ENCODE assay signal across 20 cellular contexts in genomic region chr15:70055601-70056051, GRCh38. TPM values are rescaled to one million over a fixed set of nuclear protein-coding genes. Genes with fewer than 3 reads are reported as not detected.
DNase-seq lines count a peak whose midpoint lies in the region; ATAC-seq and TF ChIP-seq lines count a peak whose summit lies in the region.
"Had no signal": no experiment of that assay in that cellular context is flagged by ENCODE, and none has a peak within 500 bp of the region (broad histone marks: within the 10 kb centered on the region; RNA-seq: fewer than 3 reads in every experiment).

No MANE protein-coding gene starts in this region.

- H3K36me3 Mint-ChIP-seq in progenitor cell of endocrine pancreas (ENCODE audit: insufficient read depth) = peaks cover 50% of the 10 kb centered on the region

- no peaks in the 10 kb centered on the region for H3K27me3 ChIP-seq in foreskin keratinocyte
- H3K27me3 ChIP-seq in colonic mucosa = no peaks in the 10 kb centered on the region
- H3K27me3 ChIP-seq: esophagus squamous epithelium had no signal

- ATAC-seq in foreskin keratinocyte = no peak
- ATAC-seq: PC-3 had no signal

- H3K9ac ChIP-seq in colonic mucosa (ENCODE audit: low read depth in 2 of 2, low read length in 2 of 2) = no peak overlapping the region
- H3K9ac ChIP-seq: BLaER1 treated with 17β-estradiol and CSF1 and Interleukin-3, amounts not matched to agents 10 nM and 100 nM had no signal

- H3K4me1 ChIP-seq in foreskin keratinocyte (no peaks in the 10 kb centered on the region), colonic mucosa (no peaks in the 10 kb centered on the region)
- H3K4me1 ChIP-seq: esophagus squamous epithelium, left ventricle myocardium inferior, prostate gland had no signal

- intact Hi-C loops in colonic mucosa (cut with DNase I) = no loop called here

- H3K27ac Mint-ChIP-seq in progenitor cell of endocrine pancreas = no peak overlapping the region
- H3K27ac Mint-ChIP-seq: activated naive CD4-positive, alpha-beta T cell treated with anti-CD3 and anti-CD28 coated beads, Interleukin-2, amount 50 U/mL, for 24 hours had no signal

- no peak overlapping the region for H3K4me3 ChIP-seq in colonic mucosa
- H3K4me3 ChIP-seq: BLaER1 treated with 17β-estradiol and CSF1 and Interleukin-3, amounts not matched to agents 10 nM and 100 nM; esophagus squamous epithelium; left ventricle myocardium inferior; prostate gland had no signal

- peak; percentile 1 for TF ChIP-seq CTCF in foreskin keratinocyte (conservative IDR thresholded peaks at IDR 0.05)
- peak; percentile 7 for TF ChIP-seq CTCF in progenitor cell of endocrine pancreas (IDR thresholded peaks at IDR 0.05; ENCODE audit: unreplicated experiment)
- TF ChIP-seq CTCF in colonic mucosa (IDR thresholded peaks at IDR 0.05) = no peak

- no peaks in the 10 kb centered on the region for H3K27me3 Mint-ChIP-seq in progenitor cell of endocrine pancreas
- H3K27me3 Mint-ChIP-seq: activated naive CD4-positive, alpha-beta T cell treated with anti-CD3 and anti-CD28 coated beads, Interleukin-2, amount 50 U/mL, for 24 hours had no signal

- no peaks in the 10 kb centered on the region for H3K9me3 Mint-ChIP-seq in progenitor cell of endocrine pancreas (ENCODE audit: low read depth)
- H3K9me3 Mint-ChIP-seq: activated naive CD4-positive, alpha-beta T cell treated with anti-CD3 and anti-CD28 coated beads, Interleukin-2, amount 50 U/mL, for 24 hours had no signal

- H3K36me3 ChIP-seq in colonic mucosa = peaks cover 59% of the 10 kb centered on the region

- no peaks in the 10 kb centered on the region for H3K9me3 ChIP-seq in colonic mucosa
- H3K9me3 ChIP-seq: BLaER1 treated with 17β-estradiol and CSF1 and Interleukin-3, amounts not matched to agents 10 nM and 100 nM; esophagus squamous epithelium; left ventricle myocardium inferior; prostate gland had no signal

- peak; percentile 52 for DNase-seq in DMS 273 (lab: John Stamatoyannopoulos, UW; ENCODE audit: unreplicated experiment)
- DNase-seq in DMS 273 treated with DMSO at 0.1 percent for 48 hours (lab: John Stamatoyannopoulos, UW) = no peak
- peak; percentile 20 to 62 for DNase-seq in NCI-H526 (lab: John Stamatoyannopoulos, UW)
- no peak for DNase-seq in foreskin keratinocyte
- DNase-seq in progenitor cell of endocrine pancreas (ENCODE audit: low spot score, unreplicated experiment) = no peak
- DNase-seq in OCI-M2 (lab: John Stamatoyannopoulos, UW; ENCODE audit: unreplicated experiment) = no peak
- no peak for DNase-seq in colonic mucosa
- DNase-seq in NCI-H146 treated with DMSO at 0.1 percent for 48 hours (lab: John Stamatoyannopoulos, UW; ENCODE audit: unreplicated experiment) = no peak
- DNase-seq: activated CD4-positive, alpha-beta T cell treated with anti-CD3 and anti-CD28 coated beads for 48 hours; activated CD8-positive, alpha-beta memory T cell treated with anti-CD3 and anti-CD28 coated beads, Interleukin-2, amount 50 U/mL, for 48 hours; esophagus squamous epithelium; glutamatergic neuron; left ventricle myocardium inferior; MV-4-11; NCI-H2029; PC-3; T-helper 9 cell had no signal

- no peak overlapping the region for H3K4me3 Mint-ChIP-seq in progenitor cell of endocrine pancreas (ENCODE audit: low read depth)
- H3K4me3 Mint-ChIP-seq: activated naive CD4-positive, alpha-beta T cell treated with anti-CD3 and anti-CD28 coated beads, Interleukin-2, amount 50 U/mL, for 24 hours had no signal

- H3K27ac ChIP-seq in foreskin keratinocyte = no peak overlapping the region
- no peak overlapping the region for H3K27ac ChIP-seq in colonic mucosa
- H3K27ac ChIP-seq: BLaER1 treated with 17β-estradiol and CSF1 and Interleukin-3, amounts not matched to agents 10 nM and 100 nM; esophagus squamous epithelium; left ventricle myocardium inferior; prostate gland had no signal

- peaks cover 1% of the 10 kb centered on the region for H3K4me1 Mint-ChIP-seq in progenitor cell of endocrine pancreas (ENCODE audit: low read depth)
- H3K4me1 Mint-ChIP-seq: activated naive CD4-positive, alpha-beta T cell treated with anti-CD3 and anti-CD28 coated beads, Interleukin-2, amount 50 U/mL, for 24 hours had no signal

RNA-seq across cellular contexts. Expression of gene TLE3, which starts 42.1 kb away (rescaled TPM):
- total RNA-seq in foreskin keratinocyte (24.1 and 28.1 TPM in 2 replicates), progenitor cell of endocrine pancreas (113 and 124 TPM in 2 replicates), colonic mucosa (10 to 100 TPM; 65.4 to 85.1 TPM)
- 11.3 and 14.0 TPM in 2 replicates for polyA plus RNA-seq in foreskin keratinocyte

Comparison
In these comparisons a context has a peak if more than half of its experiments do, and no peak if none do; other contexts are left out.
1. DNase-seq: peak in DMS 273 (single experiment) and NCI-H526 (2 of 2); none in DMS 273 treated with DMSO at 0.1 percent for 48 hours (single experiment), foreskin keratinocyte (0 of 2), progenitor cell of endocrine pancreas (single experiment), OCI-M2 (single experiment), colonic mucosa (single experiment) and NCI-H146 treated with DMSO at 0.1 percent for 48 hours (single experiment).